Comparison of ENCODE assay signal across 8 cellular contexts in the genomic region with DNA sequence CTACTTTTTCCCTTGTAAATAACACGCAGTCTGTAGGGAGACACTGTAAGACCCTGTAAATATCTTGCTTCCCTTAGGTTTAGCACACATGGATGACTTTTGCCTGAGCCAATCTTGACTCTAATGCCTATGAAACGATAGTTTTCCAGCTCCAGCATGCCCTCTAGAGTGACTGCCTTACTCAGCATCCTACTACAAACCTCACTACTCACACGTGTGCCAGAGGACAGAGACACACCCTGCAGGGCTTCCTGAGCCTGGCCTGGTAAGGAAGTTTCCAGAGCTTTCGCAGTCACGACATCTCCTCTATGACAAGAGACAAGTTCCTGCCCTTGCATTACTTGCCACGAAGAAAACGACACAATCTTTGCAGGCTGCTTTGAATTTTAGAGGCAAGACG.
DNase-seq lines count a peak whose midpoint lies in the region; ATAC-seq, FAIRE-seq and TF ChIP-seq lines count a peak whose summit lies in the region.

No MANE protein-coding gene starts in this region.

- TF ChIP-seq CTCF in GM12873 (IDR thresholded peaks at IDR 0.05; ENCODE audit: insufficient read depth, low read depth, low read length, missing control alignments) = peak; percentile 48

- DNase-seq in RCC 7860 (ENCODE audit: low spot score) (peak; percentile 74), glomerular visceral epithelial cell (ENCODE audit: extremely low spot score) (peak; percentile 48), SKM-1 (lab: John Stamatoyannopoulos, UW; ENCODE audit: unreplicated experiment) (no peak), dermis blood vessel endothelial cell (no peak)
- no peak for DNase-seq in effector CD8-positive, alpha-beta T cell (lab: John Stamatoyannopoulos, UW)

- FAIRE-seq in RCC 7860 (lab: Jason Lieb, UNC) = peak; percentile 25

- ATAC-seq in HG02938 (IDR thresholded peaks at IDR 0.05; ENCODE audit: unreplicated experiment) (peak; percentile 50), HG03045 (IDR thresholded peaks at IDR 0.05; ENCODE audit: unreplicated experiment) (no peak)

Comparison
In these comparisons a context has a peak if more than half of its experiments do, and no peak if none do; other contexts are left out.
1. DNase-seq: peak in RCC 7860 (single experiment) and glomerular visceral epithelial cell (single experiment); none in effector CD8-positive, alpha-beta T cell (single experiment), SKM-1 (single experiment) and dermis blood vessel endothelial cell (single experiment).